Comparison of ENCODE assay signal across 9 cellular contexts in genomic region chr12:113244015-113244983, GRCh38. TPM values are rescaled to one million over a fixed set of nuclear protein-coding genes. Genes with fewer than 3 reads are reported as not detected.
DNase-seq lines count a peak whose midpoint lies in the region; ATAC-seq and TF ChIP-seq lines count a peak whose summit lies in the region.
"Had no signal": no experiment of that assay in that cellular context is flagged by ENCODE, and none has a peak within 500 bp of the region (broad histone marks: within the 10 kb centered on the region; RNA-seq: fewer than 3 reads in every experiment).

No MANE protein-coding gene starts in this region.

- intact Hi-C loops in CD4-positive, alpha-beta T cell (cut with DNase I, micrococcal nuclease), result no loop called here

- peak overlapping the region; percentile 23 for H3K27ac Mint-ChIP-seq in activated naive CD8-positive, alpha-beta T cell treated with anti-CD3 and anti-CD28 coated beads for 36 hours
- H3K27ac Mint-ChIP-seq in CD4-positive, alpha-beta T cell, result no peak overlapping the region

- CTCF ChIA-PET in CD4-positive, alpha-beta T cell (lab: Charles Lee), result no interaction called here

- no peak for TF ChIP-seq CTCF in right atrium auricular region (IDR thresholded peaks at IDR 0.05)
- no peak for TF ChIP-seq CTCF in CD4-positive, alpha-beta T cell (IDR thresholded peaks at IDR 0.05)

- H3K27ac ChIP-seq in right atrium auricular region, result peak overlapping the region; percentile 79 to 85
- peak overlapping the region; percentile 80 for H3K27ac ChIP-seq in skeletal muscle tissue (ENCODE audit: low read depth, low read length)
- no peak overlapping the region for H3K27ac ChIP-seq in CD4-positive, alpha-beta T cell (ENCODE audit: low read depth, low read length)

- peaks cover 0 to 86% of the 10 kb centered on the region in 2 donors for H3K4me1 ChIP-seq in right atrium auricular region
- peaks cover 83 to 96% (median 87%) of the 10 kb centered on the region in 3 donors for H3K4me1 ChIP-seq in skeletal muscle tissue (ENCODE audit: control insufficient read depth in 3 of 3, insufficient read depth in 3 of 3, low read length in 3 of 3)

- H3K9me3 ChIP-seq in MG63 (no peaks in the 10 kb centered on the region), right atrium auricular region (no peaks in the 10 kb centered on the region), skeletal muscle tissue (ENCODE audit: control insufficient read depth in 3 of 3, low read length in 3 of 3) (no peaks in the 10 kb centered on the region)
- no peaks in the 10 kb centered on the region for H3K9me3 ChIP-seq in CD4-positive, alpha-beta T cell (ENCODE audit: control insufficient read depth, low read length)

- no peaks in the 10 kb centered on the region for H3K27me3 Mint-ChIP-seq in activated naive CD8-positive, alpha-beta T cell treated with anti-CD3 and anti-CD28 coated beads for 36 hours
- no peaks in the 10 kb centered on the region for H3K27me3 Mint-ChIP-seq in CD4-positive, alpha-beta T cell

- no peaks in the 10 kb centered on the region for H3K9me3 Mint-ChIP-seq in activated naive CD8-positive, alpha-beta T cell treated with anti-CD3 and anti-CD28 coated beads for 36 hours
- H3K9me3 Mint-ChIP-seq in CD4-positive, alpha-beta T cell, result no peaks in the 10 kb centered on the region

- peaks cover 13% of the 10 kb centered on the region for H3K36me3 Mint-ChIP-seq in activated naive CD8-positive, alpha-beta T cell treated with anti-CD3 and anti-CD28 coated beads for 36 hours
- peaks cover 66% of the 10 kb centered on the region for H3K36me3 Mint-ChIP-seq in CD4-positive, alpha-beta T cell (ENCODE audit: low read depth)

- POLR2A ChIA-PET in CD4-positive, alpha-beta T cell (lab: Charles Lee), result no interaction called here

- peaks cover 10% of the 10 kb centered on the region for H3K4me1 Mint-ChIP-seq in activated naive CD8-positive, alpha-beta T cell treated with anti-CD3 and anti-CD28 coated beads for 36 hours
- H3K4me1 Mint-ChIP-seq in CD4-positive, alpha-beta T cell (ENCODE audit: low read depth), result peaks cover 13% of the 10 kb centered on the region

- H3K36me3 ChIP-seq in MG63 (no peaks in the 10 kb centered on the region; the same call in 1 of the 2 replicates), right atrium auricular region (peaks cover 14% of the 10 kb centered on the region), skeletal muscle tissue (ENCODE audit: control insufficient read depth in 3 of 3, insufficient read depth in 3 of 3, low read length in 3 of 3) (peaks cover 10 to 19% (median 15%) of the 10 kb centered on the region in 3 donors)

- no peak overlapping the region for H3K4me3 Mint-ChIP-seq in activated naive CD8-positive, alpha-beta T cell treated with anti-CD3 and anti-CD28 coated beads for 36 hours
- no peak overlapping the region for H3K4me3 Mint-ChIP-seq in CD4-positive, alpha-beta T cell

- ATAC-seq in CD4-positive, alpha-beta T cell (ENCODE audit: poor library complexity), result no peak
- no peak for ATAC-seq in GM18517 (IDR thresholded peaks at IDR 0.05; ENCODE audit: unreplicated experiment)
- ATAC-seq: HCT116 had no signal

- H3K9ac ChIP-seq in skeletal muscle tissue (ENCODE audit: low read depth in 1 of 3, low read length in 3 of 3), result peak overlapping the region; percentile 51 to 74 (median 66)

- H3K27me3 ChIP-seq in MG63 (no peaks in the 10 kb centered on the region), right atrium auricular region (no peaks in the 10 kb centered on the region), skeletal muscle tissue (ENCODE audit: control insufficient read depth in 3 of 3, insufficient read depth in 3 of 3, low read length in 3 of 3) (no peaks in the 10 kb centered on the region)
- H3K27me3 ChIP-seq in CD4-positive, alpha-beta T cell (ENCODE audit: control insufficient read depth, insufficient read depth, low read length), result no peaks in the 10 kb centered on the region

- DNase-seq in MG63 (peak; percentile 62), right atrium auricular region (ENCODE audit: low spot score) (no peak), NCI-H128 (lab: John Stamatoyannopoulos, UW; ENCODE audit: unreplicated experiment) (no peak), RPMI8226 (no peak)
- DNase-seq in activated naive CD8-positive, alpha-beta T cell treated with anti-CD3 and anti-CD28 coated beads for 36 hours, result no peak
- no peak for DNase-seq in CD4-positive, alpha-beta T cell

- H3K4me3 ChIP-seq in MG63 (no peak overlapping the region), right atrium auricular region (peak overlapping the region in 1 of 2 donors; percentile 20), skeletal muscle tissue (ENCODE audit: low read length in 3 of 3) (peak overlapping the region; percentile 45 to 49 (median 46))

RNA-seq across cellular contexts. Expression of gene TPCN1, which starts 23.0 kb away (rescaled TPM):
- total RNA-seq in MG63 (2014; rRNA removed; shearing (Covaris generic); ENCODE audit: low replicate concordance), result 3.9 and 5.4 TPM in 2 replicates
- total RNA-seq in activated naive CD8-positive, alpha-beta T cell treated with anti-CD3 and anti-CD28 coated beads for 36 hours, result 10 to 100 TPM; 20.5 to 25.0 TPM
- total RNA-seq in right atrium auricular region, result 10 to 100 TPM; 57.3 to 58.7 TPM
- 11.0 TPM for total RNA-seq in skeletal muscle tissue
- total RNA-seq in CD4-positive, alpha-beta T cell, result 10 to 100 TPM; 52.4 to 59.7 TPM

RNA-seq across cellular contexts. Expression of gene RITA1, which starts 58.8 kb away (rescaled TPM):
- 34.4 and 38.6 TPM in 2 replicates for total RNA-seq in MG63 (2014; rRNA removed; shearing (Covaris generic); ENCODE audit: low replicate concordance)
- 10 to 100 TPM; 28.9 to 31.1 TPM for total RNA-seq in activated naive CD8-positive, alpha-beta T cell treated with anti-CD3 and anti-CD28 coated beads for 36 hours
- 10 to 100 TPM; 18.2 to 25.4 TPM for total RNA-seq in right atrium auricular region
- total RNA-seq in skeletal muscle tissue, result 10.4 TPM
- 1 to 10 TPM; 2.9 to 3.3 TPM for total RNA-seq in CD4-positive, alpha-beta T cell

RNA-seq across cellular contexts. Expression of gene DDX54, which starts 59.0 kb away (rescaled TPM):
- total RNA-seq in MG63 (2014; rRNA removed; shearing (Covaris generic); ENCODE audit: low replicate concordance), result 80.5 and 82.0 TPM in 2 replicates
- 100 to 1,000 TPM; 136 to 145 TPM for total RNA-seq in activated naive CD8-positive, alpha-beta T cell treated with anti-CD3 and anti-CD28 coated beads for 36 hours
- total RNA-seq in right atrium auricular region, result 10 to 100 TPM; 35.1 to 38.0 TPM
- total RNA-seq in skeletal muscle tissue, result 29.7 TPM
- total RNA-seq in CD4-positive, alpha-beta T cell, result 10 to 100 TPM; 56.8 to 61.1 TPM
